In the genomic region with DNA sequence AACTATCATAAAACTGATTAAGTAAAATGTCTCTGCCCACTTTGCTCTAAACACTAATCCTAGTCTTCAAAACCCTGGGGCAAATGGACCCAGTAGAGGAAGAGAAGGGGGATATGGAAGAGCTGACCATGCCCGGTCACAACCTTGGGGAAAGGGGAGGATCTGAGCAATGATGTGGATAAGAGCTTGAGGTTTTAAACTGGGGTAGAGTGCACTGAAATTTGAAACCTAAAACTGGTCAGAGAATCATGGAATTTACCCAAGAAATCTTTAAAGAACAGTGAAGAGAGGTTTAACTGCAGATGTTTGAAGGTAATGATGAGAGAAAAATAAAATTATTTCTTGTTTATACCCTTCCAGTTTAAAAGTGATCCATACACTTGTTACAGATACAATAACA, we compare ENCODE assay signal across 18 cellular contexts.
"Had no signal": no experiment of that assay in that cellular context is flagged by ENCODE, and none has a peak within 500 bp of the region (broad histone marks: within the 10 kb centered on the region; RNA-seq: fewer than 3 reads in every experiment).

No MANE protein-coding gene starts in this region.

- H3K27me3 ChIP-seq: foreskin keratinocyte, gastroesophageal sphincter, heart left ventricle, hepatocyte, neutrophil, pancreas, right lobe of liver, suprapubic skin, transverse colon, vagina had no signal

- H3K4me2 ChIP-seq: hepatocyte had no signal

- H3K27ac ChIP-seq: foreskin keratinocyte, gastroesophageal sphincter, heart left ventricle, hepatocyte, neutrophil, pancreas, right lobe of liver, suprapubic skin, transverse colon, vagina had no signal

- H2AFZ ChIP-seq: hepatocyte had no signal

- H3K4me3 ChIP-seq: gastroesophageal sphincter, heart left ventricle, hepatocyte, lung, pancreas, right lobe of liver, suprapubic skin, transverse colon, vagina had no signal

- H3K9me3 ChIP-seq: gastroesophageal sphincter, neutrophil, pancreas, right lobe of liver, suprapubic skin, transverse colon, vagina had no signal

- H3K4me1 ChIP-seq: foreskin keratinocyte, gastroesophageal sphincter, heart left ventricle, pancreas, right lobe of liver, suprapubic skin, transverse colon, vagina had no signal

- H3K36me3 ChIP-seq: gastroesophageal sphincter, heart left ventricle, neutrophil, pancreas, right lobe of liver, suprapubic skin, transverse colon, vagina had no signal

- DNase-seq: cortex of kidney; foreskin keratinocyte; heart left ventricle; kidney; natural killer cell; pancreas; right lobe of liver; small intestine; stimulated activated CD4-positive, alpha-beta T cell treated with anti-CD3 and anti-CD28 coated beads, Interleukin-15, amount 100 ng/mL, for 24 hours; stimulated activated CD4-positive, alpha-beta T cell treated with anti-CD3 and anti-CD28 coated beads, Interleukin-2, amount 100 ng/mL, for 48 hours; stimulated activated naive B cell treated with anti-CD40 and anti-IgM and Interleukin-4, amounts not matched to agents 10 μg/mL and 1 μg/mL and 100 μg/mL, for 72 hours; transverse colon had no signal

- H3K79me2 ChIP-seq: hepatocyte had no signal
